In the genomic region with DNA sequence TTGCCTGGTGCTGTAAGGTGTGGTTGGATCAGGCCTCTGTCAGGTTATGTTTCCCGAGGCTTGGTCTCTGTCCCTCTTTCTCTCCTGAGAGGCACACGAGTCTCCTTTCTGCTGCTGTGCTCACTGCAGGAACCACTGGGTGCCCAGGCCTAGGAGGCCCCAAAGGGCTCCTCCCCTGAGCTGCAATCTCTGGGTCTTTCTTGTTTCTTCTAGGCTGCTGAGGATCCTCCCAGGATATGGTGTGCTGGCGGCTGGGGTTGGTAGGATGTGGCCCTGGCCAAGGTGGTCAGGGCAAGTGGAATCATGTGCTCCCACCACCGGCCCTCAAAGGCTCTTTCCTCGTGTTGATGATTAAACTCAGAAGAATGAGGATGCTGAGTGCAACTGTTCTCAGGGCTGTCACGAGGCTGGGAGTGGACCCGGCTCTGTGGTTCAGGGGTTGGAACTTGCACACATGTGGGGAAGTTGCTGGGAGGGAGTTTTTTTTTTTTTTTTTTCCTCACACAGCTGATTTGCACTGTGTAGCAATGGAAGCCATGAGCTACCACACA, we compare ENCODE assay signal across 8 cellular contexts. TPM values are rescaled to one million over a fixed set of nuclear protein-coding genes. Genes with fewer than 3 reads are reported as not detected.
DNase-seq lines count a peak whose midpoint lies in the region; ATAC-seq and TF ChIP-seq lines count a peak whose summit lies in the region.

No MANE protein-coding gene starts in this region.

- no peak overlapping the region for H3K4me3 ChIP-seq in fibroblast of villous mesenchyme (ENCODE audit: low read depth, low read length)

- peak; percentile 75 for ATAC-seq in HG02798 (IDR thresholded peaks at IDR 0.05; ENCODE audit: poor library complexity, unreplicated experiment)
- ATAC-seq in GM19351 (IDR thresholded peaks at IDR 0.05; ENCODE audit: unreplicated experiment): no peak

- H3K36me3 Mint-ChIP-seq in Calu3 (ENCODE audit: insufficient read depth, unreplicated experiment): peaks cover 10% of the 10 kb centered on the region
- no peaks in the 10 kb centered on the region for H3K36me3 Mint-ChIP-seq in progenitor cell of endocrine pancreas (ENCODE audit: insufficient read depth)

- intact Hi-C loops in Calu3 (cut with micrococcal nuclease; ENCODE audit: unreplicated experiment): no loop called here

- CTCF ChIA-PET in Calu3 (lab: Charles Lee): interaction anchor here (0.6 to 2.4 kb wide), 5 partner anchors 9 to 196 kb away, joined by 3 to 9 read pairs (median 5); partner anchors contain the start of gene CTSH

- peak overlapping the region; percentile 96 for H3K27ac Mint-ChIP-seq in Calu3 (ENCODE audit: unreplicated experiment)
- peak overlapping the region; percentile 73 for H3K27ac Mint-ChIP-seq in progenitor cell of endocrine pancreas

- H3K27me3 Mint-ChIP-seq in Calu3 (ENCODE audit: unreplicated experiment): no peaks in the 10 kb centered on the region
- peaks cover 21% of the 10 kb centered on the region for H3K27me3 Mint-ChIP-seq in progenitor cell of endocrine pancreas

- no TSS peak for BruUV-seq in Calu3 (replicated peaks; lab: Mats Ljungman, UMichigan)

- H3K4me3 Mint-ChIP-seq in Calu3 (ENCODE audit: low read depth, unreplicated experiment) (peak overlapping the region; percentile 44), progenitor cell of endocrine pancreas (ENCODE audit: low read depth) (no peak overlapping the region)

- no peak for TF ChIP-seq CTCF in Calu3 (IDR thresholded peaks at IDR 0.05; ENCODE audit: unreplicated experiment)
- TF ChIP-seq CTCF in fibroblast of villous mesenchyme (IDR thresholded peaks at IDR 0.05; ENCODE audit: insufficient read depth, low read depth, low read length): no peak
- TF ChIP-seq CTCF in progenitor cell of endocrine pancreas (IDR thresholded peaks at IDR 0.05; ENCODE audit: unreplicated experiment): no peak

- DNase-seq in Calu3 (peak; percentile 92), SW480 (ENCODE audit: low spot score) (peak; percentile 96), fibroblast of villous mesenchyme (ENCODE audit: low read depth) (peak; percentile 99), progenitor cell of endocrine pancreas (ENCODE audit: low spot score, unreplicated experiment) (no peak), iPS-NIHi11 (ENCODE audit: low spot score) (no peak), NCI-H526 (lab: John Stamatoyannopoulos, UW) (no peak)

- peaks cover 29% of the 10 kb centered on the region for H3K4me1 Mint-ChIP-seq in Calu3 (ENCODE audit: low read depth, unreplicated experiment)
- peaks cover 3% of the 10 kb centered on the region for H3K4me1 Mint-ChIP-seq in progenitor cell of endocrine pancreas (ENCODE audit: low read depth)

- no peaks in the 10 kb centered on the region for H3K9me3 Mint-ChIP-seq in Calu3 (ENCODE audit: low read depth, unreplicated experiment)
- no peaks in the 10 kb centered on the region for H3K9me3 Mint-ChIP-seq in progenitor cell of endocrine pancreas (ENCODE audit: low read depth)

RNA-seq across cellular contexts. Expression of gene CTSH, which starts 43.6 kb away (rescaled TPM):
- total RNA-seq in Calu3 (2022): 327 and 433 TPM in 2 replicates
- 15.1 and 22.9 TPM in 2 replicates for total RNA-seq in fibroblast of villous mesenchyme
- 56.4 and 58.2 TPM in 2 replicates for total RNA-seq in progenitor cell of endocrine pancreas

Comparison
In these comparisons a context has a peak if more than half of its experiments do, and no peak if none do; other contexts are left out.
1. DNase-seq: peak in Calu3 (single experiment), SW480 (single experiment) and fibroblast of villous mesenchyme (single experiment); none in progenitor cell of endocrine pancreas (single experiment), iPS-NIHi11 (single experiment) and NCI-H526 (0 of 2).